22 cellular contexts compared by ENCODE assay signal in the genomic region with DNA sequence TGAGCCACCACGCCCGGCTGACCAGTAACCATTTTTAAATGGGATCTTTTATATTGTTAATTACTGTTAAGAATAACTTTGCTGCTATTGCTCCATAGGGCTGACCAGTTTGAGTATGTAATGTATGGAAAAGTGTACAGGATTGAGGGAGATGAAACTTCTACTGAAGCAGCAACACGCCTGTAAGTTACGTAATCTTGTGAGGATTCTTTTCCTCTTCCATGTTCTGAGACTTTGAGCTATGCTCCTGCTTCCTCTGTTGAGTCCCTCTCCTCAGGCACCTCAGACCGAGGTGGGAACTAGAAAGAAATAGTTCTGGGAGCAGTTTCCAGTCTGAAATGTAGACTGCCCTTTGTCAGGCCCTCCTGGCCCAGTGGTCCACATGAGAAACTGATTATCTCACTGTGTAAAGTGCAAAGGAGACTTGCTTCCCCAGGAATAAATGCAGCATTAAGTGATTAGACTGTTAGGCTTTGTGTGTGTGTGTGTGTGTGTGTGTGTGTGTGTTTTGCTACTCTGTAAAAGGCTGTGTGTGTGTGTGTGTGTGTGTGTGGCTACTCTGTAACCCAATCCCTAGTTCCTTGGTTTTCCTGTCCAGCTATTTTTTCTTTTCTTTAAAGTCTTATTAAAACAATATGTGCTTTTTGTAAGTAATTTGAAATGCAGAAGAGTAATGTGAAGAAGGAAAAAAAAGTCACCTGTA. TPM values are rescaled to one million over a fixed set of nuclear protein-coding genes. Genes with fewer than 3 reads are reported as not detected.
DNase-seq lines count a peak whose midpoint lies in the region; ATAC-seq, FAIRE-seq and TF ChIP-seq lines count a peak whose summit lies in the region.
"Had no signal": no experiment of that assay in that cellular context is flagged by ENCODE, and none has a peak within 500 bp of the region (broad histone marks: within the 10 kb centered on the region; RNA-seq: fewer than 3 reads in every experiment).

No MANE protein-coding gene starts in this region.

- H3K27me3 Mint-ChIP-seq in activated T-cell treated with anti-CD3 and anti-CD28 coated beads, Interleukin-2, amount 50 U/mL, for 24 hours: no peaks in the 10 kb centered on the region
- H3K27me3 Mint-ChIP-seq in activated T-cell treated with anti-CD3 and anti-CD28 coated beads, Interleukin-2, amount 50 U/mL, for 4 hours (ENCODE audit: low read depth): no peaks in the 10 kb centered on the region
- H3K27me3 Mint-ChIP-seq: dendritic cell treated with granulocyte-macrophage colony-stimulating factor and Interleukin-4, amounts not matched to agents 40 ng/mL and 50 ng/mL, for 4 days had no signal

- CTCF ChIA-PET in Panc1 (lab: Charles Lee): no interaction called here

- H3K36me3 ChIP-seq in Panc1 (ENCODE audit: control insufficient read depth, insufficient read depth, low read length) (peaks cover 19% of the 10 kb centered on the region), small intestine (ENCODE audit: control insufficient read depth in 2 of 2, insufficient read depth in 2 of 2, low read length in 2 of 2) (peaks cover 5 to 12% of the 10 kb centered on the region in 2 donors)

- WGBS in small intestine, 3 donors: 63 to 79% (median 73%) methylated on average over 5 of the region's 5 CpGs

- peak overlapping the region; percentile 15 for H3K4me3 Mint-ChIP-seq in activated T-cell treated with anti-CD3 and anti-CD28 coated beads, Interleukin-2, amount 50 U/mL, for 24 hours
- H3K4me3 Mint-ChIP-seq in activated T-cell treated with anti-CD3 and anti-CD28 coated beads, Interleukin-2, amount 50 U/mL, for 4 hours: no peak overlapping the region
- H3K4me3 Mint-ChIP-seq: dendritic cell treated with granulocyte-macrophage colony-stimulating factor and Interleukin-4, amounts not matched to agents 40 ng/mL and 50 ng/mL, for 4 days; T-helper 1 cell treated with Interleukin-12 subunit alpha and Interleukin-12 subunit beta and Interleukin-4 antibody, amounts not matched to agents 30 μg/mL and 1 μg/mL, for 36 hours had no signal

- intact Hi-C loops in Panc1 (cut with micrococcal nuclease; ENCODE audit: unreplicated experiment): no loop called here

- H3K4me1 ChIP-seq in Panc1 (ENCODE audit: control insufficient read depth, insufficient read depth, low read length): peaks cover 15% of the 10 kb centered on the region
- H3K4me1 ChIP-seq in small intestine (ENCODE audit: control insufficient read depth in 2 of 2, insufficient read depth in 1 of 2, low read depth in 1 of 2, low read length in 1 of 2): peaks cover 0 to 8% of the 10 kb centered on the region in 2 donors
- H3K4me1 ChIP-seq: foreskin keratinocyte had no signal

- no peak for TF ChIP-seq CTCF in Panc1 (IDR thresholded peaks at IDR 0.05)

- in situ Hi-C loops in Panc1 (cut with HindIII; ENCODE audit: low pct_unique_long_range_greater_than_20kb, low sequenced_read_pairs): no loop called here

- H3K9me3 Mint-ChIP-seq in activated T-cell treated with anti-CD3 and anti-CD28 coated beads, Interleukin-2, amount 50 U/mL, for 24 hours: no peaks in the 10 kb centered on the region
- H3K9me3 Mint-ChIP-seq in activated T-cell treated with anti-CD3 and anti-CD28 coated beads, Interleukin-2, amount 50 U/mL, for 4 hours: no peaks in the 10 kb centered on the region
- H3K9me3 Mint-ChIP-seq: dendritic cell treated with granulocyte-macrophage colony-stimulating factor and Interleukin-4, amounts not matched to agents 40 ng/mL and 50 ng/mL, for 4 days; T-helper 1 cell treated with Interleukin-12 subunit alpha and Interleukin-12 subunit beta and Interleukin-4 antibody, amounts not matched to agents 30 μg/mL and 1 μg/mL, for 36 hours had no signal

- TSS peak; percentile 45 for BruUV-seq in Panc1 (replicated peaks; lab: Mats Ljungman, UMichigan)

- H3K4me3 ChIP-seq in Panc1 (ENCODE audit: low read depth in 2 of 2, low read length in 2 of 2): no peak overlapping the region
- no peak overlapping the region for H3K4me3 ChIP-seq in small intestine (ENCODE audit: low read depth in 1 of 2, low read length in 2 of 2)
- H3K4me3 ChIP-seq: Peyer's patch had no signal

- no peak for DNase-seq in activated T-cell treated with anti-CD3 and anti-CD28 coated beads, Interleukin-2, amount 50 U/mL, for 24 hours
- no peak for DNase-seq in activated T-cell treated with anti-CD3 and anti-CD28 coated beads, Interleukin-2, amount 50 U/mL, for 4 hours
- no peak for DNase-seq in Panc1 (ENCODE audit: low read depth, low spot score)
- DNase-seq in fibroblast of peridontal ligament (ENCODE audit: extremely low read depth): peak; percentile 95
- DNase-seq in small intestine: peak; percentile 21
- no peak for DNase-seq in amygdala (lab: John Stamatoyannopoulos, UW)
- DNase-seq in ecto neural progenitor cell (ENCODE audit: low spot score): no peak
- DNase-seq: activated CD4-positive, CD25-positive, alpha-beta regulatory T cell treated with anti-CD3 and anti-CD28 coated beads, Interleukin-2, amount 50 U/mL, for 72 hours; activated T-cell treated with anti-CD3 and anti-CD28 coated beads, Interleukin-2, amount 50 U/mL, for 48 hours; amniotic stem cell; foreskin keratinocyte; KBM-7; mammary epithelial cell; NCI-H146; NCI-H526; occipital lobe; Peyer's patch; stimulated activated naive CD4-positive, alpha-beta T cell treated with Interleukin-2 at 50 U/mL for 16 hours had no signal

- H3K4me1 Mint-ChIP-seq in activated T-cell treated with anti-CD3 and anti-CD28 coated beads, Interleukin-2, amount 50 U/mL, for 24 hours (ENCODE audit: low read depth): peaks cover 37% of the 10 kb centered on the region
- peaks cover 18% of the 10 kb centered on the region for H3K4me1 Mint-ChIP-seq in activated T-cell treated with anti-CD3 and anti-CD28 coated beads, Interleukin-2, amount 50 U/mL, for 4 hours (ENCODE audit: low read depth)

- H3K27ac Mint-ChIP-seq in activated T-cell treated with anti-CD3 and anti-CD28 coated beads, Interleukin-2, amount 50 U/mL, for 24 hours: peak overlapping the region; percentile 30
- H3K27ac Mint-ChIP-seq: dendritic cell treated with granulocyte-macrophage colony-stimulating factor and Interleukin-4, amounts not matched to agents 40 ng/mL and 50 ng/mL, for 4 days; T-helper 1 cell treated with Interleukin-12 subunit alpha and Interleukin-12 subunit beta and Interleukin-4 antibody, amounts not matched to agents 30 μg/mL and 1 μg/mL, for 36 hours had no signal

- peaks cover 78% of the 10 kb centered on the region for H3K36me3 Mint-ChIP-seq in activated T-cell treated with anti-CD3 and anti-CD28 coated beads, Interleukin-2, amount 50 U/mL, for 24 hours (ENCODE audit: low read depth)
- peaks cover 41% of the 10 kb centered on the region for H3K36me3 Mint-ChIP-seq in activated T-cell treated with anti-CD3 and anti-CD28 coated beads, Interleukin-2, amount 50 U/mL, for 4 hours (ENCODE audit: insufficient read depth)

- POLR2A ChIA-PET in Panc1 (lab: Charles Lee): no interaction called here

- no peak for ATAC-seq in activated T-cell treated with anti-CD3 and anti-CD28 coated beads, Interleukin-2, amount 50 U/mL, for 4 hours
- ATAC-seq in Panc1 (no peak), HG03135 (IDR thresholded peaks at IDR 0.05; ENCODE audit: unreplicated experiment) (no peak)
- ATAC-seq: foreskin keratinocyte had no signal

- H3K9me3 ChIP-seq in Panc1 (ENCODE audit: control insufficient read depth, insufficient read depth, low read depth, low read length): no peaks in the 10 kb centered on the region
- no peaks in the 10 kb centered on the region for H3K9me3 ChIP-seq in small intestine (ENCODE audit: control insufficient read depth, low read depth)
- H3K9me3 ChIP-seq: Peyer's patch had no signal

- FAIRE-seq in small intestine (lab: Jason Lieb, UNC): no peak
- FAIRE-seq: H54 had no signal

- H3K27me3 ChIP-seq in Panc1 (ENCODE audit: control insufficient read depth, insufficient read depth, low read length) (no peaks in the 10 kb centered on the region), small intestine (ENCODE audit: control insufficient read depth in 2 of 2, insufficient read depth in 2 of 2, low read length in 2 of 2) (no peaks in the 10 kb centered on the region)
- H3K27me3 ChIP-seq: foreskin keratinocyte, Peyer's patch had no signal

- H3K27ac ChIP-seq in Panc1 (ENCODE audit: low read length) (no peak overlapping the region), small intestine (ENCODE audit: low read depth in 1 of 2, low read length in 1 of 2) (no peak overlapping the region)
- H3K27ac ChIP-seq: foreskin keratinocyte, Peyer's patch had no signal

RNA-seq across cellular contexts. Expression of gene POLR2H, which starts 5.3 kb away (rescaled TPM):
- 100 to 1,000 TPM; 146 to 170 (median 165) TPM for total RNA-seq in activated T-cell treated with anti-CD3 and anti-CD28 coated beads, Interleukin-2, amount 50 U/mL, for 4 hours
- total RNA-seq in Panc1 (2021; ENCODE audit: unreplicated experiment): 156 TPM
- 183 TPM for polyA plus RNA-seq in Panc1 (2012; ENCODE audit: insufficient read length)
- polyA plus RNA-seq in small intestine: 100 to 1,000 TPM; 124 to 346 (median 258) TPM

RNA-seq across cellular contexts. Expression of gene CLCN2, which starts 5.4 kb away (rescaled TPM):
- total RNA-seq in activated T-cell treated with anti-CD3 and anti-CD28 coated beads, Interleukin-2, amount 50 U/mL, for 4 hours: 1 to 10 TPM; 4.5 to 5.2 (median 5.0) TPM
- 22.5 TPM for total RNA-seq in Panc1 (2021; ENCODE audit: unreplicated experiment)
- polyA plus RNA-seq in Panc1 (2012; ENCODE audit: insufficient read length): 21.4 TPM
- polyA plus RNA-seq in small intestine: 10 to 100 TPM; 10.0 to 19.0 (median 11.6) TPM

RNA-seq across cellular contexts. Expression of gene THPO, which starts 11.2 kb away (rescaled TPM):
- total RNA-seq in activated T-cell treated with anti-CD3 and anti-CD28 coated beads, Interleukin-2, amount 50 U/mL, for 4 hours: not detected
- total RNA-seq in Panc1 (2021; ENCODE audit: unreplicated experiment): not detected
- polyA plus RNA-seq in Panc1 (2012; ENCODE audit: insufficient read length): 0.17 TPM
- under 1 TPM in 1 of 3 donors, not detected in 2; 0.19 TPM for polyA plus RNA-seq in small intestine
- total RNA-seq: foreskin keratinocyte, mammary epithelial cell, occipital lobe had no signal
- polyA plus RNA-seq: foreskin keratinocyte, mammary epithelial cell had no signal

RNA-seq across cellular contexts. Expression of gene CHRD, which starts 13.1 kb away (rescaled TPM):
- under 1 TPM in 2 of 3 donors, not detected in 1; 0.11 to 0.33 TPM for total RNA-seq in activated T-cell treated with anti-CD3 and anti-CD28 coated beads, Interleukin-2, amount 50 U/mL, for 4 hours
- 1.4 TPM for total RNA-seq in Panc1 (2021; ENCODE audit: unreplicated experiment)
- 1.3 TPM for polyA plus RNA-seq in Panc1 (2012; ENCODE audit: insufficient read length)
- 1 to 10 TPM in 1 of 3 donors, under 1 TPM in 1, not detected in 1; 0.27 to 3.8 TPM for polyA plus RNA-seq in small intestine
- total RNA-seq: foreskin keratinocyte, mammary epithelial cell had no signal
- polyA plus RNA-seq: foreskin keratinocyte, mammary epithelial cell had no signal

RNA-seq across cellular contexts. Expression of gene FAM131A, which starts 29.4 kb away (rescaled TPM):
- 1 to 10 TPM; 3.5 to 4.4 (median 3.7) TPM for total RNA-seq in activated T-cell treated with anti-CD3 and anti-CD28 coated beads, Interleukin-2, amount 50 U/mL, for 4 hours
- 30.1 TPM for total RNA-seq in Panc1 (2021; ENCODE audit: unreplicated experiment)
- polyA plus RNA-seq in Panc1 (2012; ENCODE audit: insufficient read length): 31.9 TPM
- polyA plus RNA-seq in small intestine: 10 to 100 TPM in 2 of 3 donors, 1 to 10 TPM in 1; 9.7 to 11.3 (median 10.3) TPM

Comparison
In these comparisons a context has a peak if more than half of its experiments do, and no peak if none do; other contexts are left out.
1. DNase-seq: peak in fibroblast of peridontal ligament (single experiment) and small intestine (single experiment); none in activated T-cell treated with anti-CD3 and anti-CD28 coated beads, Interleukin-2, amount 50 U/mL, for 24 hours (single experiment), activated T-cell treated with anti-CD3 and anti-CD28 coated beads, Interleukin-2, amount 50 U/mL, for 4 hours (single experiment), Panc1 (single experiment), amygdala (0 of 56) and ecto neural progenitor cell (single experiment).